1 cellular context compared by ENCODE assay signal in the genomic region with DNA sequence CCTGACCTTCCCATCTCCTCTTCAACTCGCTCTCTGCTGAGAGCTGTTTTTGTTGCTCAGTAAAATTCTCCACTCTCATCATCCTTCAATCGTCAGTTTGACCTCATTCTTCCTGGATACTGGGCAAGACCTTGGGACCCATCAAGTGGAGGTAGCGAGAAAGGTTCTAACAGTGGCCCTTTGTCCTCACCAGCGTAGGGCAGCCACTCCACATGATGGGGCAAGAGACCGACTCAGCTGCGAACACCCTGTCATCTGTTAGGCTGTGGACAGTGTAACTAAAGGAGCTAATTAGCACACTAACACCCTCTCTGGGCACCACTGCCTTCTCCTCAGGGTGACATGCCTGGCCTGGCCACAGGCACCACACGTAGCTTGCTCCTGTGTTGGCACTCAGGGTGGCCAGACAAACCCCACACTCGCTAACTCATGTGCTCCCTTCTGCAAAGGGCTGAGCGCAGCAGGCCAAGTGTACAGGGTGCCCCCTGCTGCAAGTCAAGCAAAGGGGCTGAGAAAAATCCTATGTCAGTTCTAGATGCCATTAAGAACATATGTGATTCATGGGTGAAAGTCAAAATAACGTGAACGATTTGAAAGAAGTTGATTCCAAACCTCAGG.
TF ChIP-seq lines count a peak whose summit lies in the region.

No MANE protein-coding gene starts in this region.

TF ChIP-seq in IMR-90, 13 proteins besides CTCF, POLR2A, EP300 and RAD21 (continued from another document):
- TF ChIP-seq, protein P1, sequence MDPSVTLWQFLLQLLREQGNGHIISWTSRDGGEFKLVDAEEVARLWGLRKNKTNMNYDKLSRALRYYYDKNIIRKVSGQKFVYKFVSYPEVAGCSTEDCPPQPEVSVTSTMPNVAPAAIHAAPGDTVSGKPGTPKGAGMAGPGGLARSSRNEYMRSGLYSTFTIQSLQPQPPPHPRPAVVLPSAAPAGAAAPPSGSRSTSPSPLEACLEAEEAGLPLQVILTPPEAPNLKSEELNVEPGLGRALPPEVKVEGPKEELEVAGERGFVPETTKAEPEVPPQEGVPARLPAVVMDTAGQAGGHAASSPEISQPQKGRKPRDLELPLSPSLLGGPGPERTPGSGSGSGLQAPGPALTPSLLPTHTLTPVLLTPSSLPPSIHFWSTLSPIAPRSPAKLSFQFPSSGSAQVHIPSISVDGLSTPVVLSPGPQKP (IDR thresholded peaks at IDR 0.05; ENCODE audit: borderline replicate concordance, low read depth, low read length), result no peak
- TF ChIP-seq CEBPB (IDR thresholded peaks at IDR 0.05; ENCODE audit: low read depth, low read length), result no peak
